ENCODE assay signal across 8 cellular contexts in the genomic region with DNA sequence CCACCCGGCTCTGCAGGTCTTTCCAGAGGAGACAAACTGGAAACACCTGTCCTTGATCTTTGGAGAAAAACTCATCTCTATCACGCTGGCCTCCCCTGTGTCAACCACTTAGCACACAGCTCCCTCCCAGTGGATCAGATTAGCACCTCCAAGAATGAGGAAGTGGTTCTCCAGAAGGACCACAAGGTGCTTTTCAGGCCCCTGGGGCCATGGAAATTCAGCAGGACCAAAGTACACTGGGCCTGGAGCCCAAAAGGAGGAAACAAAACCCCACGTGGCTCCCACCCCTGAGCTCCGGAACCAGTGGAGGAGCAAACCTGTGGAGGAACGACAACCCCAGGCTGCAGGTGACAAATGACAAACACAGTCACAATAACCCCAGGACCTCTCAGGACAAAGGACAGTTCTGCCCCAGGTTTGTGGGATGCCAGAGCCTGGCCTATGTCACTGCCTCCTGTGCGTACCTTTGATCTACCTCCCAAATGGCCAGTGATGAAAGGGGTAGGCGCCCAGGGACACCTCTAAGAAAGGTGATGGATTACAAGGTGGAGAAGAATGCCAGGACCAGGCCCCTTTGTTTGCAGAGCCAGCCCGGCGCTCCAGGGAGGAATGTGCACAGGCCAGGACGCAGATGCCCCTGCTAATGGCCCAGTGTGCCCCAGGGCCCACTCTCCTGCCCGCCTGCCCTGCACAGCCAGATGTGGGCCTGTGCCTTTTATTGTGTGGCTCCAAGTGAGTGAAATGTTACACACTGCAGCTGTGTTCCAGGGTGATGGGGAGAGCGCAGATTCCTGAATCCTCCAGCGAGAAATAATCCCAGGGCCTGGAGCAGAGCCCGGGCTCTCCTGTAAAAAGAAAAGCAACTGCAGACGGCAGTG. TPM values are rescaled to one million over a fixed set of nuclear protein-coding genes. Genes with fewer than 3 reads are reported as not detected.
A peak's percentile ranks its signal among the peaks of the same experiment; 100 is the strongest.
DNase-seq lines count a peak whose midpoint lies in the region; TF ChIP-seq lines count a peak whose summit lies in the region.

No MANE protein-coding gene starts in this region.

- TF ChIP-seq CTCF in thyroid gland (IDR thresholded peaks at IDR 0.05), result no peak

- peak overlapping the region; percentile 43 for H3K4me2 ChIP-seq in Karpas-422 (ENCODE audit: low read depth, low read length, poor library complexity, severe bottlenecking)

- POLR2A ChIA-PET in CD8-positive, alpha-beta memory T cell (lab: Charles Lee), result no interaction called here

- H3K4me1 ChIP-seq in Karpas-422 (ENCODE audit: low read length), result peaks cover 94% of the 10 kb centered on the region
- peaks cover 74% of the 10 kb centered on the region for H3K4me1 ChIP-seq in adipocyte (ENCODE audit: control insufficient read depth, insufficient read depth, low read length)
- peaks cover 62 to 90% of the 10 kb centered on the region in 2 donors for H3K4me1 ChIP-seq in thyroid gland
- H3K4me1 ChIP-seq in CD8-positive, alpha-beta memory T cell (ENCODE audit: insufficient read depth, low read length), result no peaks in the 10 kb centered on the region

- H3K79me2 ChIP-seq in Karpas-422 (ENCODE audit: low read length), result peaks cover 99% of the 10 kb centered on the region

- peaks cover 0 to 8% (median 4%) of the 10 kb centered on the region in 5 donors for H3K9me3 Mint-ChIP-seq in CD8-positive, alpha-beta memory T cell

- H3K4me1 Mint-ChIP-seq in CD8-positive, alpha-beta memory T cell, result no peaks in the 10 kb centered on the region

- H3K4me3 ChIP-seq in Karpas-422 (ENCODE audit: low read length) (no peak overlapping the region), adipocyte (ENCODE audit: low read length) (peak overlapping the region; percentile 58), thyroid gland (replicated peaks in 1 of 3) (no peak overlapping the region)
- no peak overlapping the region for H3K4me3 ChIP-seq in CD8-positive, alpha-beta memory T cell (ENCODE audit: low read length)

- H3K27ac ChIP-seq in Karpas-422 (ENCODE audit: low read length) (peak overlapping the region; percentile 83), thyroid gland (peak overlapping the region; percentile 67 to 85 (median 84))
- H3K27ac ChIP-seq in CD8-positive, alpha-beta memory T cell (ENCODE audit: low read depth, low read length), result no peak overlapping the region

- intact Hi-C loops in thyroid gland (cut with DNase I), result loop anchor here (10.0 kb wide), 1 partner anchor 131 kb away; no protein-coding TSS in a partner anchor

- WGBS in thyroid gland, 2 donors, result 54 to 60% methylated on average over 15 of the region's 15 CpGs

- H2AFZ ChIP-seq in Karpas-422 (ENCODE audit: low read length), result no peak overlapping the region

- no peak overlapping the region for H3K9ac ChIP-seq in Karpas-422 (ENCODE audit: low read length)
- peak overlapping the region; percentile 69 for H3K9ac ChIP-seq in adipocyte (ENCODE audit: low read length)

- no peaks in the 10 kb centered on the region; the same call in 1 of the 2 replicates for H4K20me1 ChIP-seq in Karpas-422 (ENCODE audit: insufficient read depth, low read depth, low read length)

- H3K4me3 Mint-ChIP-seq in CD8-positive, alpha-beta memory T cell, result no peak overlapping the region

- TF ChIP-seq POLR2A in thyroid gland (IDR thresholded peaks at IDR 0.05), result peak in 1 of 2 donors; percentile 9

- H3K9me2 ChIP-seq in Karpas-422 (replicated peaks; ENCODE audit: insufficient read depth, low read length), result no peaks in the 10 kb centered on the region

- no peaks in the 10 kb centered on the region for H3K27me3 ChIP-seq in Karpas-422 (ENCODE audit: low read length)
- H3K27me3 ChIP-seq in adipocyte (replicated peaks; ENCODE audit: control insufficient read depth, insufficient read depth, low read length), result no peaks in the 10 kb centered on the region
- H3K27me3 ChIP-seq in thyroid gland, result no peaks in the 10 kb centered on the region
- no peaks in the 10 kb centered on the region for H3K27me3 ChIP-seq in CD8-positive, alpha-beta memory T cell (ENCODE audit: insufficient read depth, low read length, poor library complexity, severe bottlenecking)

- H3K27me3 Mint-ChIP-seq in CD8-positive, alpha-beta memory T cell, result peaks cover 9 to 15% of the 10 kb centered on the region in 2 donors

- CTCF ChIA-PET in CD8-positive, alpha-beta memory T cell (lab: Charles Lee), result no interaction called here

- DNase-seq in Karpas-422 (peak; percentile 61), adipocyte (ENCODE audit: low read depth) (no peak), left kidney (ENCODE audit: low read depth, low spot score) (peak; percentile 68), thyroid gland (peak; percentile 74 to 80), mesenteric fat pad (ENCODE audit: low spot score) (no peak), NCI-H187 treated with DMSO at 0.1 percent for 48 hours (lab: John Stamatoyannopoulos, UW) (no peak), NCI-H146 (lab: John Stamatoyannopoulos, UW) (no peak)
- no peak for DNase-seq in CD8-positive, alpha-beta memory T cell

- H3K36me3 Mint-ChIP-seq in CD8-positive, alpha-beta memory T cell, result no peaks in the 10 kb centered on the region

- no peaks in the 10 kb centered on the region for H3K9me3 ChIP-seq in Karpas-422 (ENCODE audit: low read length)
- no peaks in the 10 kb centered on the region for H3K9me3 ChIP-seq in adipocyte (ENCODE audit: control insufficient read depth, low read length)
- no peaks in the 10 kb centered on the region for H3K9me3 ChIP-seq in thyroid gland
- no peaks in the 10 kb centered on the region for H3K9me3 ChIP-seq in CD8-positive, alpha-beta memory T cell (ENCODE audit: low read length)

- H3K27ac Mint-ChIP-seq in CD8-positive, alpha-beta memory T cell, result no peak overlapping the region

- H3K36me3 ChIP-seq in Karpas-422 (ENCODE audit: insufficient read depth, low read length) (peaks cover 27% of the 10 kb centered on the region), adipocyte (ENCODE audit: control insufficient read depth, insufficient read depth, low read length, severe bottlenecking) (no peaks in the 10 kb centered on the region), thyroid gland (no peaks in the 10 kb centered on the region)
- H3K36me3 ChIP-seq in CD8-positive, alpha-beta memory T cell (ENCODE audit: insufficient read depth, low read length), result no peaks in the 10 kb centered on the region

RNA-seq across cellular contexts. Expression of a gene that starts 5.6 kb away (rescaled TPM):
- 56.6 and 60.5 TPM in 2 replicates for total RNA-seq in Karpas-422 (2014; rRNA removed; shearing (Covaris generic); ENCODE audit: low replicate concordance)
- total RNA-seq in thyroid gland (10 to 100 TPM; 65.8 to 93.0 (median 80.7) TPM), mesenteric fat pad (152 TPM)
- total RNA-seq in CD8-positive, alpha-beta memory T cell, result 1 to 10 TPM; 1.4 to 1.5 TPM
- polyA plus RNA-seq in CD8-positive, alpha-beta memory T cell, result not detected

Comparison
In these comparisons a context has a peak if more than half of its experiments do, and no peak if none do; other contexts are left out.
1. DNase-seq: peak in Karpas-422 (single experiment), left kidney (single experiment) and thyroid gland (2 of 2); none in adipocyte (single experiment), mesenteric fat pad (single experiment), NCI-H187 treated with DMSO at 0.1 percent for 48 hours (single experiment), CD8-positive, alpha-beta memory T cell (0 of 5) and NCI-H146 (single experiment).
2. RNA of a gene that starts 5.6 kb away (total RNA-seq): 152 TPM in mesenteric fat pad (single experiment), 65.8 to 93.0 TPM in thyroid gland and 56.6 to 60.5 TPM in Karpas-422; 1.4 to 1.5 TPM in CD8-positive, alpha-beta memory T cell; every median in the first group is over 10 times any median in the second.